ENCODE assay signal across 11 cellular contexts in genomic region chr14:76376001-76376404, GRCh38. TPM values are rescaled to one million over a fixed set of nuclear protein-coding genes. Genes with fewer than 3 reads are reported as not detected.
DNase-seq lines count a peak whose midpoint lies in the region; ATAC-seq, FAIRE-seq and TF ChIP-seq lines count a peak whose summit lies in the region.
"Had no signal": no experiment of that assay in that cellular context is flagged by ENCODE, and none has a peak within 500 bp of the region (broad histone marks: within the 10 kb centered on the region; RNA-seq: fewer than 3 reads in every experiment).

Gene ESRRB (plus strand): TSS chr14:76376137. CDS start chr14:76376402, 265 bp downstream.

- ATAC-seq in heart left ventricle (peak in 3 of 4 donors; percentile 28 to 58 (median 48)), Right ventricle myocardium inferior (no peak), HepG2 (peak; percentile 27; the same call in 1 of the 3 replicates), GM19035 (IDR thresholded peaks at IDR 0.05; ENCODE audit: unreplicated experiment) (no peak), GM18861 (IDR thresholded peaks at IDR 0.05; ENCODE audit: unreplicated experiment) (no peak)
- ATAC-seq in activated CD8-positive, alpha-beta T cell treated with anti-CD3 and anti-CD28 coated beads, Interleukin-2, amount 10 ng/mL, durations not matched to agents 7 days and 5 days = no peak

- no peaks in the 10 kb centered on the region for H3K36me3 Mint-ChIP-seq in chondrocyte (ENCODE audit: low read depth)
- no peaks in the 10 kb centered on the region for H3K36me3 Mint-ChIP-seq in activated CD8-positive, alpha-beta T cell treated with anti-CD3 and anti-CD28 coated beads, Interleukin-2, amount 10 ng/mL, durations not matched to agents 7 days and 5 days (ENCODE audit: low read depth)
- H3K36me3 Mint-ChIP-seq: naive B cell had no signal

- TF ChIP-seq POLR2A in heart left ventricle (IDR thresholded peaks at IDR 0.05) = no peak
- no peak for TF ChIP-seq POLR2A in HepG2 (IDR thresholded peaks at IDR 0.05; ENCODE audit: insufficient read depth in 1 of 2, low read depth in 2 of 2, low read length in 2 of 2)

- H3K9me3 ChIP-seq in heart left ventricle (no peaks in the 10 kb centered on the region), HepG2 (ENCODE audit: low read length) (no peaks in the 10 kb centered on the region)

- H3K4me3 ChIP-seq in heart left ventricle (peak within 1 kb of the TSS in 10 of 12 donors; percentile 5 to 47 (median 38)), HepG2 (replicated peaks in 1 of 3; ENCODE audit: insufficient read depth in 1 of 3, low read depth in 2 of 3, low read length in 3 of 3) (no peak within 1 kb of the TSS)
- H3K4me3 ChIP-seq: BLaER1 had no signal

- H3K4me3 Mint-ChIP-seq in chondrocyte (ENCODE audit: unreplicated experiment) = peak within 1 kb of the TSS; percentile 84
- no peak within 1 kb of the TSS for H3K4me3 Mint-ChIP-seq in activated CD8-positive, alpha-beta T cell treated with anti-CD3 and anti-CD28 coated beads, Interleukin-2, amount 10 ng/mL, durations not matched to agents 7 days and 5 days
- H3K4me3 Mint-ChIP-seq: naive B cell had no signal

- in situ Hi-C loops in HepG2 (cut with HindIII; ENCODE audit: extremely low pct_ligation_motif_present, low pct_unique_long_range_greater_than_20kb) = loop anchor here (25.0 kb wide), 1 partner anchor 664 kb away; no protein-coding TSS in a partner anchor

- no peak within 1 kb of the TSS for H3K4me2 ChIP-seq in HepG2 (ENCODE audit: low read depth, low read length)
- H3K4me2 ChIP-seq: BLaER1 had no signal

- no peak within 1 kb of the TSS for H3K27ac ChIP-seq in heart left ventricle
- H3K27ac ChIP-seq in HepG2 (ENCODE audit: extremely low read length, insufficient read depth, low read length) = no peak within 1 kb of the TSS
- H3K27ac ChIP-seq: BLaER1 had no signal

- BruUV-seq in HepG2 (replicated peaks; lab: Mats Ljungman, UMichigan) = no TSS peak

- H3K27me3 ChIP-seq in heart left ventricle (peaks cover 10 to 64% (median 25%) of the 10 kb centered on the region in 9 donors), HepG2 (ENCODE audit: control insufficient read depth in 1 of 2, insufficient read depth in 2 of 2, low read length in 2 of 2) (peaks cover 6 to 47% of the 10 kb centered on the region in 2 experiments; a peak in 4 of 5 replicates)

- H3K27me3 Mint-ChIP-seq in chondrocyte (ENCODE audit: low read depth) = peaks cover 74% of the 10 kb centered on the region
- H3K27me3 Mint-ChIP-seq in activated CD8-positive, alpha-beta T cell treated with anti-CD3 and anti-CD28 coated beads, Interleukin-2, amount 10 ng/mL, durations not matched to agents 7 days and 5 days (ENCODE audit: low read depth) = peaks cover 62% of the 10 kb centered on the region

- H3K36me3 ChIP-seq in heart left ventricle (no peaks in the 10 kb centered on the region), HepG2 (replicated peaks in 1 of 2; ENCODE audit: control insufficient read depth in 1 of 2, insufficient read depth in 2 of 2, low read length in 2 of 2) (no peaks in the 10 kb centered on the region)
- H3K36me3 ChIP-seq: BLaER1 had no signal

- H3K79me2 ChIP-seq in HepG2 (ENCODE audit: insufficient read depth, low read length) = no peaks in the 10 kb centered on the region

- H3K9me3 Mint-ChIP-seq in chondrocyte (ENCODE audit: low read depth) = no peaks in the 10 kb centered on the region
- no peaks in the 10 kb centered on the region for H3K9me3 Mint-ChIP-seq in activated CD8-positive, alpha-beta T cell treated with anti-CD3 and anti-CD28 coated beads, Interleukin-2, amount 10 ng/mL, durations not matched to agents 7 days and 5 days (ENCODE audit: insufficient read depth)

- TF ChIP-seq RAD21 in HepG2 (CRISPR knock-in tag; IDR thresholded peaks at IDR 0.05) = no peak

- TF ChIP-seq EP300 in HepG2 (IDR thresholded peaks at IDR 0.05; ENCODE audit: low read depth in 2 of 2, low read length in 2 of 2) (no peak), HepG2 (CRISPR knock-in tag; IDR thresholded peaks at IDR 0.05; ENCODE audit: borderline replicate concordance) (no peak)

- no peak for FAIRE-seq in HepG2 (lab: Jason Lieb, UNC)

- intact Hi-C loops in heart left ventricle (cut with DNase I) = no loop called here
- intact Hi-C loops in Right ventricle myocardium inferior (cut with DNase I) = no loop called here
- intact Hi-C loops in HepG2 (cut with micrococcal nuclease; ENCODE audit: unreplicated experiment) = no loop called here

- H3K4me1 ChIP-seq in heart left ventricle (peaks cover 0 to 21% (median 5%) of the 10 kb centered on the region in 12 donors), HepG2 (ENCODE audit: insufficient read depth, low read length) (no peaks in the 10 kb centered on the region)
- H3K4me1 ChIP-seq: BLaER1 had no signal

- POLR2A ChIA-PET in HepG2 (lab: Yijun Ruan, JAX) = no interaction called here
- POLR2A ChIA-PET in activated CD8-positive, alpha-beta T cell treated with anti-CD3 and anti-CD28 coated beads, Interleukin-2, amount 10 ng/mL, durations not matched to agents 7 days and 5 days (lab: Charles Lee) = no interaction called here

- H2AFZ ChIP-seq in HepG2 (ENCODE audit: low read length) = no peak within 1 kb of the TSS

- TF ChIP-seq CTCF in heart left ventricle (IDR thresholded peaks at IDR 0.05) (no peak), chondrocyte (IDR thresholded peaks at IDR 0.05) (no peak), HepG2 (CRISPR knock-in tag; IDR thresholded peaks at IDR 0.05) (no peak)

- 4 to 11% (median 8%) methylated on average over 25 of the region's 25 CpGs for WGBS in heart left ventricle, 4 donors
- 10% methylated on average over 24 of the region's 25 CpGs for WGBS in HepG2 (ENCODE audit: low lambda C conversion rate)

- DNase-seq in heart left ventricle (no peak), Right ventricle myocardium inferior (ENCODE audit: missing footprints) (no peak), chondrocyte (ENCODE audit: low spot score) (no peak), HepG2 (ENCODE audit: low spot score) (no peak)
- DNase-seq in activated CD8-positive, alpha-beta T cell treated with anti-CD3 and anti-CD28 coated beads, Interleukin-2, amount 10 ng/mL, durations not matched to agents 7 days and 5 days = no peak
- no peak for DNase-seq in activated CD8-positive, alpha-beta memory T cell treated with anti-CD3 and anti-CD28 coated beads for 24 hours
- DNase-seq: activated gamma-delta T cell treated with Interleukin-2 at 50 U/mL for 16 hours, naive B cell had no signal

- H4K20me1 ChIP-seq in HepG2 (ENCODE audit: insufficient read depth, low read length) = no peaks in the 10 kb centered on the region

- H3K27ac Mint-ChIP-seq in chondrocyte (ENCODE audit: unreplicated experiment) = no peak within 1 kb of the TSS
- no peak within 1 kb of the TSS for H3K27ac Mint-ChIP-seq in activated CD8-positive, alpha-beta T cell treated with anti-CD3 and anti-CD28 coated beads, Interleukin-2, amount 10 ng/mL, durations not matched to agents 7 days and 5 days

- CTCF ChIA-PET in HepG2 (lab: Yijun Ruan, JAX; ENCODE audit: low intra/inter-chr PET ratio, low total read pairs) = no interaction called here
- CTCF ChIA-PET in activated CD8-positive, alpha-beta T cell treated with anti-CD3 and anti-CD28 coated beads, Interleukin-2, amount 10 ng/mL, durations not matched to agents 7 days and 5 days (lab: Charles Lee) = interaction anchor here (1.5 kb wide), 1 partner anchor 9 kb away, joined by 3 read pairs; no protein-coding TSS in a partner anchor

- H3K4me1 Mint-ChIP-seq in chondrocyte (ENCODE audit: low read depth) = peaks cover 13% of the 10 kb centered on the region
- peaks cover 3% of the 10 kb centered on the region for H3K4me1 Mint-ChIP-seq in activated CD8-positive, alpha-beta T cell treated with anti-CD3 and anti-CD28 coated beads, Interleukin-2, amount 10 ng/mL, durations not matched to agents 7 days and 5 days (ENCODE audit: low read depth)

- H3K9ac ChIP-seq in HepG2 (ENCODE audit: insufficient read depth, low read depth, low read length) = no peak within 1 kb of the TSS
- H3K9ac ChIP-seq: BLaER1 had no signal

RNA-seq across cellular contexts. Expression of gene ESRRB, which starts in this region (rescaled TPM):
- total RNA-seq in heart left ventricle = 10 to 100 TPM in 2 of 9 donors, 1 to 10 TPM in 7; 4.1 to 16.9 (median 8.2) TPM
- polyA plus RNA-seq in heart left ventricle = 1 to 10 TPM; 6.5 to 7.1 TPM
- 2.9 TPM for total RNA-seq in Right ventricle myocardium inferior
- total RNA-seq in chondrocyte = 0.13 to 0.24 TPM (median 0.15 TPM) in 3 replicates
- total RNA-seq in HepG2 (2016; rRNA removed; fragmentation: Illumina TruSeq; extraction: Trizol) = 0.04 TPM in 1 of 2 replicates, not detected in the other
- 0.30 and 0.35 TPM in 2 replicates for total RNA-seq in HepG2 (2016; cell fraction: cytosol; rRNA removed; fragmentation: Illumina TruSeq; extraction: Trizol; ENCODE audit: low read depth)
- total RNA-seq in HepG2 (2016; cell fraction: insoluble cytoplasmic fraction; rRNA removed; fragmentation: Illumina TruSeq; extraction: Trizol) = 0.19 TPM in 1 of 2 replicates, not detected in the other
- 0.12 and 0.21 TPM in 2 replicates for total RNA-seq in HepG2 (2016; cell fraction: membrane; rRNA removed; fragmentation: Illumina TruSeq; extraction: Trizol)
- 0.19 and 0.43 TPM in 2 replicates for total RNA-seq in HepG2 (2016; cell fraction: nucleus; rRNA removed; fragmentation: Illumina TruSeq; extraction: Trizol)
- polyA plus RNA-seq in HepG2 (2011; rRNA removed) = 0.33 and 0.35 TPM in 2 replicates
- 0.17 and 0.24 TPM in 2 replicates for polyA plus RNA-seq in HepG2 (2011; cell fraction: cytosol; rRNA removed)
- polyA plus RNA-seq in HepG2 (2011; cell fraction: nucleus; rRNA removed) = 2.0 and 2.8 TPM in 2 replicates
- 0.16 and 0.17 TPM in 2 replicates for polyA plus RNA-seq in HepG2 (2012)
- 0.09 and 0.14 TPM in 2 replicates for polyA plus RNA-seq in HepG2 (2016; cell fraction: cytosol; fragmentation: Illumina TruSeq; extraction: Trizol; ENCODE audit: low read depth)
- 0.07 TPM in 1 of 2 replicates, not detected in the other for polyA plus RNA-seq in HepG2 (2016; cell fraction: insoluble cytoplasmic fraction; fragmentation: Illumina TruSeq; extraction: Trizol; ENCODE audit: low read depth)
- polyA plus RNA-seq in HepG2 (2016; cell fraction: membrane; fragmentation: Illumina TruSeq; extraction: Trizol; ENCODE audit: low read depth) = 0.05 and 0.20 TPM in 2 replicates
- polyA plus RNA-seq in HepG2 (2016; cell fraction: nucleus; fragmentation: Illumina TruSeq; extraction: Trizol; ENCODE audit: insufficient read depth, low read depth) = 0.15 and 0.69 TPM in 2 replicates
- polyA minus RNA-seq in HepG2 (2011; rRNA and poly(A)+ RNA removed; ENCODE audit: low replicate concordance) = 0.05 and 0.46 TPM in 2 replicates
- polyA minus RNA-seq in HepG2 (2011; cell fraction: cytosol; rRNA and poly(A)+ RNA removed) = not detected in 2 replicates
- polyA minus RNA-seq in HepG2 (2011; cell fraction: nucleus; rRNA and poly(A)+ RNA removed) = 1.2 and 1.3 TPM in 2 replicates
- total RNA-seq in activated CD8-positive, alpha-beta T cell treated with anti-CD3 and anti-CD28 coated beads, Interleukin-2, amount 10 ng/mL, durations not matched to agents 7 days and 5 days = under 1 TPM in 1 of 2 experiments, not detected in 1; 0.05 TPM

Comparison
In these comparisons a context has a peak if more than half of its experiments do, and no peak if none do; other contexts are left out.
1. ATAC-seq: peak in heart left ventricle (3 of 4) and HepG2 (single experiment); none in Right ventricle myocardium inferior (single experiment), GM19035 (single experiment), GM18861 (single experiment) and activated CD8-positive, alpha-beta T cell treated with anti-CD3 and anti-CD28 coated beads, Interleukin-2, amount 10 ng/mL, durations not matched to agents 7 days and 5 days (single experiment).
2. H3K4me3 ChIP-seq: peak in heart left ventricle (10 of 12); none in HepG2 (0 of 3).